ENCODE assay signal across 8 cellular contexts in the genomic region with DNA sequence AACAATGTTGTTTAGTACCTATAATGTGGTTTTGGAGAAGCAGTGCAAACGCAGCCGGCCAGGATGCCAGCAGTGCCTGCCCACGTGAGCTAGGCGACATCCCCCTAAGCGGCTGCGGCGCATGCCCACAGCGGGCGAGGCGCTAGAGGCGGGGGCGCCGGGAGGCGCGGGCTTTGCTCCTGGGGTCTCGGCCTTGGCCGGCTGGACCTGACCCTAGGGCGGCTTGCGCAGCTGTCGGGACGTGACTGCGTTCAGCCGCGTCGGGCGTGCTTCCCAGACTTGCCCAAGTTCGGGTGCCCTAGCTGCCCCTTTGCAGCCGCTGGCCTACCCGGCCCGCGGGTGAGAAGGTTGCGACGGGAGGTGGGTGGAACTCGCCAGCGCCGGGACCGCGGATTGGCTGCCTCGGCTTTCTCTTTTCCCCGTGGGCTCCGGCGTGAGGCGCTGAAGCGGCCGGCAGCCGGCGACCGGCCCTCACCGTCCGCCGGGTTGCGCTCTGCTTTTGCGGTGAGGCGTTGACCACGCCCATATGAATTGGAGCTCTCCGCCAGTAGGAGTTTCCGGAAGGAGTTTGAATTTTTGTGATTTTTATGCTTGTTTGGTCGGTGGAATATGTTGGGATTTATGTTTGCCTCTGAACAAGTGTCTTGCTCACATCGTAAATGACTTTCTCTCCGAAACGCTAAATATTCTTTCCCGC. TPM values are rescaled to one million over a fixed set of nuclear protein-coding genes. Genes with fewer than 3 reads are reported as not detected.
DNase-seq lines count a peak whose midpoint lies in the region; ATAC-seq and TF ChIP-seq lines count a peak whose summit lies in the region.

A gene (plus strand): TSS at position 122 of the 697 bp plus-strand sequence. CDS start 599 bp downstream, outside the sequence.

- H3K4me1 Mint-ChIP-seq in activated T-helper 2 cell treated with anti-CD3 and anti-CD28 coated beads, Interferon-gamma antibody, Interleukin-2, Interleukin-4, amounts not matched to agents 10 μg/mL and 5 μg/mL and 100 μg/mL, durations not matched to agents 14 hours and 24 hours and 36 hours (ENCODE audit: low read depth) = peaks cover 21% of the 10 kb centered on the region
- H3K4me1 Mint-ChIP-seq in nephron = peaks cover 30% of the 10 kb centered on the region
- H3K4me1 Mint-ChIP-seq in stimulated activated naive CD8-positive, alpha-beta T cell treated with anti-CD3 and anti-CD28 coated beads, Interleukin-15, Interleukin-2, amounts not matched to agents 100 ng/mL and 50 ng/mL, for 24 hours (ENCODE audit: low read depth) = peaks cover 53% of the 10 kb centered on the region

- peak; percentile 95 for ATAC-seq in RWPE2 (ENCODE audit: low read depth)

- peak within 1 kb of the TSS; percentile 82 for H3K9ac ChIP-seq in ES-I3 (ENCODE audit: low read depth, low read length)

- H3K36me3 ChIP-seq in ES-I3 (ENCODE audit: insufficient read depth, low read length) (no peaks in the 10 kb centered on the region), RWPE2 (ENCODE audit: low read depth) (no peaks in the 10 kb centered on the region)

- TF ChIP-seq CTCF in LNCAP (IDR thresholded peaks at IDR 0.05) (peak; percentile 43; the same call in 1 of the 2 replicates), RWPE2 (IDR thresholded peaks at IDR 0.05; ENCODE audit: poor library complexity, severe bottlenecking) (peak; percentile 74), fibroblast of pulmonary artery (IDR thresholded peaks at IDR 0.05; ENCODE audit: low read length, missing control alignments) (peak; percentile 16), nephron (IDR thresholded peaks at IDR 0.05; ENCODE audit: unreplicated experiment in 3 of 3) (peak in 2 of 3 experiments; percentile 19 to 20)

- H3K27ac Mint-ChIP-seq in activated T-helper 2 cell treated with anti-CD3 and anti-CD28 coated beads, Interferon-gamma antibody, Interleukin-2, Interleukin-4, amounts not matched to agents 10 μg/mL and 5 μg/mL and 100 μg/mL, durations not matched to agents 14 hours and 24 hours and 36 hours = peak within 1 kb of the TSS; percentile 95
- H3K27ac Mint-ChIP-seq in nephron = peak within 1 kb of the TSS; percentile 86 to 92 (median 91)
- peak within 1 kb of the TSS; percentile 93 for H3K27ac Mint-ChIP-seq in stimulated activated naive CD8-positive, alpha-beta T cell treated with anti-CD3 and anti-CD28 coated beads, Interleukin-15, Interleukin-2, amounts not matched to agents 100 ng/mL and 50 ng/mL, for 24 hours

- H3K4me3 ChIP-seq in RWPE2 (ENCODE audit: severe bottlenecking) = peak within 1 kb of the TSS; percentile 54
- peak within 1 kb of the TSS; percentile 82 for H3K4me3 ChIP-seq in fibroblast of pulmonary artery (replicated peaks; ENCODE audit: low read depth, low read length)

- no peaks in the 10 kb centered on the region for H3K27me3 Mint-ChIP-seq in activated T-helper 2 cell treated with anti-CD3 and anti-CD28 coated beads, Interferon-gamma antibody, Interleukin-2, Interleukin-4, amounts not matched to agents 10 μg/mL and 5 μg/mL and 100 μg/mL, durations not matched to agents 14 hours and 24 hours and 36 hours (ENCODE audit: low read depth)
- no peaks in the 10 kb centered on the region for H3K27me3 Mint-ChIP-seq in nephron (ENCODE audit: low read depth)
- H3K27me3 Mint-ChIP-seq in stimulated activated naive CD8-positive, alpha-beta T cell treated with anti-CD3 and anti-CD28 coated beads, Interleukin-15, Interleukin-2, amounts not matched to agents 100 ng/mL and 50 ng/mL, for 24 hours = no peaks in the 10 kb centered on the region

- H3K36me3 Mint-ChIP-seq in activated T-helper 2 cell treated with anti-CD3 and anti-CD28 coated beads, Interferon-gamma antibody, Interleukin-2, Interleukin-4, amounts not matched to agents 10 μg/mL and 5 μg/mL and 100 μg/mL, durations not matched to agents 14 hours and 24 hours and 36 hours (ENCODE audit: low read depth) = no peaks in the 10 kb centered on the region
- H3K36me3 Mint-ChIP-seq in nephron (ENCODE audit: low read depth) = no peaks in the 10 kb centered on the region
- no peaks in the 10 kb centered on the region for H3K36me3 Mint-ChIP-seq in stimulated activated naive CD8-positive, alpha-beta T cell treated with anti-CD3 and anti-CD28 coated beads, Interleukin-15, Interleukin-2, amounts not matched to agents 100 ng/mL and 50 ng/mL, for 24 hours (ENCODE audit: low read depth)

- peak within 1 kb of the TSS; percentile 59 for H3K27ac ChIP-seq in RWPE2 (ENCODE audit: poor library complexity, severe bottlenecking)

- DNase-seq in GOT3 (lab: John Stamatoyannopoulos, UW) (peak; percentile 99), RWPE2 (ENCODE audit: low spot score) (peak; percentile 83), fibroblast of pulmonary artery (ENCODE audit: low read depth) (peak; percentile 91)
- peak; percentile 79 for DNase-seq in activated T-helper 2 cell treated with anti-CD3 and anti-CD28 coated beads, Interferon-gamma antibody, Interleukin-2, Interleukin-4, amounts not matched to agents 10 μg/mL and 5 μg/mL and 100 μg/mL, durations not matched to agents 14 hours and 24 hours and 36 hours (ENCODE audit: low spot score)

- H3K4me3 Mint-ChIP-seq in activated T-helper 2 cell treated with anti-CD3 and anti-CD28 coated beads, Interferon-gamma antibody, Interleukin-2, Interleukin-4, amounts not matched to agents 10 μg/mL and 5 μg/mL and 100 μg/mL, durations not matched to agents 14 hours and 24 hours and 36 hours (ENCODE audit: low read depth) = peak within 1 kb of the TSS; percentile 90
- H3K4me3 Mint-ChIP-seq in nephron = peak within 1 kb of the TSS; percentile 92 to 95 (median 95)
- H3K4me3 Mint-ChIP-seq in stimulated activated naive CD8-positive, alpha-beta T cell treated with anti-CD3 and anti-CD28 coated beads, Interleukin-15, Interleukin-2, amounts not matched to agents 100 ng/mL and 50 ng/mL, for 24 hours = peak within 1 kb of the TSS; percentile 91

- intact Hi-C loops in activated T-helper 2 cell treated with anti-CD3 and anti-CD28 coated beads, Interferon-gamma antibody, Interleukin-2, Interleukin-4, amounts not matched to agents 10 μg/mL and 5 μg/mL and 100 μg/mL, durations not matched to agents 14 hours and 24 hours and 36 hours (cut with micrococcal nuclease) = loop anchor here (1.0 to 10.0 kb wide), 5 partner anchors 22 to 1321 kb away; a partner anchor contains a TSS

- no peaks in the 10 kb centered on the region for H3K9me3 Mint-ChIP-seq in activated T-helper 2 cell treated with anti-CD3 and anti-CD28 coated beads, Interferon-gamma antibody, Interleukin-2, Interleukin-4, amounts not matched to agents 10 μg/mL and 5 μg/mL and 100 μg/mL, durations not matched to agents 14 hours and 24 hours and 36 hours
- no peaks in the 10 kb centered on the region for H3K9me3 Mint-ChIP-seq in nephron
- no peaks in the 10 kb centered on the region for H3K9me3 Mint-ChIP-seq in stimulated activated naive CD8-positive, alpha-beta T cell treated with anti-CD3 and anti-CD28 coated beads, Interleukin-15, Interleukin-2, amounts not matched to agents 100 ng/mL and 50 ng/mL, for 24 hours

- H3K4me1 ChIP-seq in ES-I3 (ENCODE audit: insufficient read depth, low read length) = peaks cover 6% of the 10 kb centered on the region; the same call in 1 of the 2 replicates
- H3K4me1 ChIP-seq in RWPE2 (ENCODE audit: insufficient read depth, poor library complexity, severe bottlenecking) = peaks cover 16% of the 10 kb centered on the region

- H3K9me3 ChIP-seq in ES-I3 (ENCODE audit: control insufficient read depth, insufficient read depth, low read length) (no peaks in the 10 kb centered on the region), RWPE2 (ENCODE audit: severe bottlenecking) (no peaks in the 10 kb centered on the region)

- H3K27me3 ChIP-seq in RWPE2 (ENCODE audit: insufficient read depth, poor library complexity, severe bottlenecking) = no peaks in the 10 kb centered on the region

RNA-seq across cellular contexts. Expression of the gene that starts here (rescaled TPM):
- total RNA-seq in activated T-helper 2 cell treated with anti-CD3 and anti-CD28 coated beads, Interferon-gamma antibody, Interleukin-2, Interleukin-4, amounts not matched to agents 10 μg/mL and 5 μg/mL and 100 μg/mL, durations not matched to agents 14 hours and 24 hours and 36 hours = 11.0 and 14.3 TPM in 2 replicates

Comparison
In these comparisons a context has a peak if more than half of its experiments do, and no peak if none do; other contexts are left out.
1. Peak in every context shown above with its lines: DNase-seq, ATAC-seq, H3K4me3 ChIP-seq and H3K27ac ChIP-seq.
2. CTCF ChIP-seq: peak in every context shown above with its lines; median percentile 74 in RWPE2; 43 in LNCAP; 20 in nephron; 16 in fibroblast of pulmonary artery.